14 cellular contexts compared by ENCODE assay signal in the genomic region with DNA sequence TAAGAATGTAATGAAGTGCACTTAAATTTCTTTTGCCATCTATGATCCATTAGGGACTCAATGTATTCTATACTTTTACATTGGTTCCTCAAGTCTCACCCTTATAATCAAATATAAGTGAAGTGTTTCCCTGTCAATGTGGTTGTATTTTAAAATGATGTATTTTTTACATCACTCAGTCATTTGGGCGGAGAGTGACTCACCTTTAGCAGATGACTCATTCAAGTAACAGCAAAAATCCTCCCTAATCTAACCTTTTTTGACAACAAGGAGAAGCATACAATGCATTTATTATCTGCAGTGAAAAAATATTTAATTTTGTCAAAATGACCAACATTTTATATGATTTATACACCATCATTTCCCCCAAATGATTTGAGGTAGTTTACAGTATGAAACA.
A peak's percentile ranks its signal among the peaks of the same experiment; 100 is the strongest.
DNase-seq lines count a peak whose midpoint lies in the region; ATAC-seq and TF ChIP-seq lines count a peak whose summit lies in the region.
"Had no signal": no experiment of that assay in that cellular context is flagged by ENCODE, and none has a peak within 500 bp of the region (broad histone marks: within the 10 kb centered on the region; RNA-seq: fewer than 3 reads in every experiment).

No MANE protein-coding gene starts in this region.

- H3K27ac ChIP-seq in RWPE1 (no peak overlapping the region), substantia nigra (ENCODE audit: low read depth, low read length, poor library complexity, severe bottlenecking) (no peak overlapping the region)
- H3K27ac ChIP-seq: gastroesophageal sphincter, KMS-11 had no signal

- H3K27me3 Mint-ChIP-seq in Calu3 (ENCODE audit: unreplicated experiment) = no peaks in the 10 kb centered on the region
- H3K27me3 Mint-ChIP-seq: CD4-positive, CD25-positive, alpha-beta regulatory T cell had no signal

- ATAC-seq in GM19463 (IDR thresholded peaks at IDR 0.05; ENCODE audit: unreplicated experiment) = no peak
- ATAC-seq: gastroesophageal sphincter, right cardiac atrium had no signal

- no peaks in the 10 kb centered on the region for H3K9me3 Mint-ChIP-seq in Calu3 (ENCODE audit: low read depth, unreplicated experiment)

- H3K4me3 Mint-ChIP-seq in Calu3 (ENCODE audit: low read depth, unreplicated experiment) = no peak overlapping the region
- H3K4me3 Mint-ChIP-seq: CD4-positive, CD25-positive, alpha-beta regulatory T cell had no signal

- peak; percentile 4 for DNase-seq in Calu3
- peak; percentile 46 for DNase-seq in HCEC 1CT
- peak; percentile 38 for DNase-seq in RWPE1 (ENCODE audit: low spot score)
- peak; percentile 28 for DNase-seq in fibroblast of peridontal ligament (ENCODE audit: extremely low read depth)
- no peak for DNase-seq in NCI-H2196 (lab: John Stamatoyannopoulos, UW; ENCODE audit: unreplicated experiment)
- DNase-seq in OCI-M1 (lab: John Stamatoyannopoulos, UW) = no peak
- no peak for DNase-seq in substantia nigra (lab: John Stamatoyannopoulos, UW)
- DNase-seq: activated CD8-positive, alpha-beta memory T cell treated with anti-CD3 and anti-CD28 coated beads for 24 hours; kidney; right cardiac atrium had no signal

- POLR2A ChIA-PET in RWPE1 (lab: Yijun Ruan, JAX; ENCODE audit: low non-redundant PET) = no interaction called here

- H3K4me1 Mint-ChIP-seq in Calu3 (ENCODE audit: low read depth, unreplicated experiment) = no peaks in the 10 kb centered on the region

- intact Hi-C loops in Calu3 (cut with micrococcal nuclease; ENCODE audit: unreplicated experiment) = no loop called here

- no peaks in the 10 kb centered on the region for H3K36me3 Mint-ChIP-seq in Calu3 (ENCODE audit: insufficient read depth, unreplicated experiment)

- peak overlapping the region; percentile 44 for H3K27ac Mint-ChIP-seq in Calu3 (ENCODE audit: unreplicated experiment)

- BruUV-seq in Calu3 (replicated peaks; lab: Mats Ljungman, UMichigan) = no TSS peak

- CTCF ChIA-PET in Calu3 (lab: Charles Lee) = no interaction called here
- CTCF ChIA-PET in RWPE1 (lab: Yijun Ruan, JAX) = no interaction called here

- TF ChIP-seq CTCF in Calu3 (IDR thresholded peaks at IDR 0.05; ENCODE audit: unreplicated experiment) = no peak
- no peak for TF ChIP-seq CTCF in RWPE1 (conservative IDR thresholded peaks at IDR 0.05; ENCODE audit: low read depth)

Comparison
In these comparisons a context has a peak if more than half of its experiments do, and no peak if none do; other contexts are left out.
1. DNase-seq: peak in Calu3 (single experiment), HCEC 1CT (single experiment), RWPE1 (single experiment) and fibroblast of peridontal ligament (single experiment); none in NCI-H2196 (single experiment), OCI-M1 (single experiment) and substantia nigra (0 of 49).